ENCODE assay signal across 21 cellular contexts in genomic region chr12:106704081-106704480, GRCh38.
"Had no signal": no experiment of that assay in that cellular context is flagged by ENCODE, and none has a peak within 500 bp of the region (broad histone marks: within the 10 kb centered on the region; RNA-seq: fewer than 3 reads in every experiment).

No MANE protein-coding gene starts in this region.

- H3K27ac ChIP-seq: breast epithelium, tibial nerve, vagina had no signal

- H3K27ac Mint-ChIP-seq: activated CD8-positive, alpha-beta T cell treated with anti-CD3 and anti-CD28 coated beads, Interleukin-2, amount 10 ng/mL, durations not matched to agents 7 days and 5 days; activated naive CD8-positive, alpha-beta T cell treated with anti-CD3 and anti-CD28 coated beads for 36 hours; effector memory CD8-positive, alpha-beta T cell; nephron; T-helper 17 cell had no signal

- H3K36me3 ChIP-seq: breast epithelium, tibial nerve, vagina had no signal

- H3K27me3 ChIP-seq: breast epithelium, tibial nerve, vagina had no signal

- H3K27me3 Mint-ChIP-seq: activated naive CD8-positive, alpha-beta T cell treated with anti-CD3 and anti-CD28 coated beads for 36 hours; T-helper 17 cell had no signal

- ATAC-seq: activated CD8-positive, alpha-beta T cell treated with anti-CD3 and anti-CD28 coated beads, Interleukin-2, amount 10 ng/mL, durations not matched to agents 7 days and 5 days; effector memory CD8-positive, alpha-beta T cell; T-helper 17 cell had no signal

- H3K4me1 ChIP-seq: breast epithelium, tibial nerve, vagina had no signal

- H3K4me1 Mint-ChIP-seq: activated naive CD8-positive, alpha-beta T cell treated with anti-CD3 and anti-CD28 coated beads for 36 hours; nephron; T-helper 17 cell had no signal

- DNase-seq: activated CD4-positive, alpha-beta T cell treated with anti-CD3 and anti-CD28 coated beads for 48 hours; activated CD8-positive, alpha-beta memory T cell treated with anti-CD3 and anti-CD28 coated beads, Interleukin-2, amount 50 U/mL, for 4 hours; activated CD8-positive, alpha-beta T cell treated with anti-CD3 and anti-CD28 coated beads, Interleukin-2, amount 10 ng/mL, durations not matched to agents 7 days and 5 days; activated gamma-delta T cell treated with Interleukin-2 at 50 U/mL for 16 hours; activated naive CD8-positive, alpha-beta T cell treated with anti-CD3 and anti-CD28 coated beads for 36 hours; activated T-cell treated with anti-CD3 and anti-CD28 coated beads, Interleukin-2, amount 50 U/mL, for 48 hours; anterior cingulate cortex; dermis blood vessel endothelial cell; effector memory CD8-positive, alpha-beta T cell; nucleus accumbens; right cardiac atrium; stimulated activated CD4-positive, alpha-beta T cell treated with anti-CD3 and anti-CD28 coated beads, Interleukin-4, amount 100 ng/mL, for 4 hours; stimulated activated CD8-positive, alpha-beta memory T cell treated with anti-CD3 and anti-CD28 coated beads, Interleukin-4, amount 100 ng/mL, for 48 hours; stimulated activated naive CD4-positive, alpha-beta T cell treated with Interleukin-2 at 50 U/mL for 16 hours; substantia nigra; T-helper 17 cell had no signal

- H3K4me3 ChIP-seq: breast epithelium, smooth muscle cell, tibial nerve, vagina had no signal

- H3K9me3 ChIP-seq: vagina had no signal

- H3K4me3 Mint-ChIP-seq: activated CD8-positive, alpha-beta T cell treated with anti-CD3 and anti-CD28 coated beads, Interleukin-2, amount 10 ng/mL, durations not matched to agents 7 days and 5 days; activated naive CD8-positive, alpha-beta T cell treated with anti-CD3 and anti-CD28 coated beads for 36 hours; effector memory CD8-positive, alpha-beta T cell; nephron; T-helper 17 cell had no signal
